Comparison of ENCODE assay signal across 1 cellular context in the genomic region with DNA sequence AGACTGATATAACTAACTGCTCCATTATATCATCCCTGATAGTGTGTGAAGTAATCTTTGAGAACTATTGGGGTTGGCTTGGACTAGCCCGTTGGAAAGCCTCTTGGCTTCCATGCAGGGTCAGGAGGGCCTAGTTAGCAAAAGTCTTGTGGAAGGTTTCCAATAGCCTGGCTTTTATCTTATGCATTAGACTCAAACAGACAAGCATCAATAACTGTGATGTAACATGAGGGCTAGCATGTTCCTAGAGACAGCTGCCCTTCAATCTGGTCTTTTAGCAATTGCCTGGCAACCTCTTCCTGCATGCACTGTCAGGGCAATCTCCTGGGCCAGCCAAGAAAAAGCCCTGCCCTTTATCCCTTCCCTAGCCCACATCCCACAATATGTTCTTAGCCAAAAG.
TF ChIP-seq lines count a peak whose summit lies in the region.

No MANE protein-coding gene starts in this region.

TF ChIP-seq in endothelial cell of umbilical vein, 7 proteins besides CTCF, POLR2A, EP300 and RAD21:
- TF ChIP-seq GATA2 (IDR thresholded peaks at IDR 0.05; ENCODE audit: insufficient read depth, insufficient read length, low read depth, low read length) (no peak), POLR2AphosphoS5 (IDR thresholded peaks at IDR 0.05; ENCODE audit: insufficient read depth, low read depth, low read length) (no peak), EZH2 (IDR thresholded peaks at IDR 0.05; ENCODE audit: borderline replicate concordance, low read depth, low read length, severe bottlenecking) (no peak), FOS (IDR thresholded peaks at IDR 0.05; ENCODE audit: borderline replicate concordance, insufficient read depth, low read length) (no peak)
- TF ChIP-seq, protein P1, sequence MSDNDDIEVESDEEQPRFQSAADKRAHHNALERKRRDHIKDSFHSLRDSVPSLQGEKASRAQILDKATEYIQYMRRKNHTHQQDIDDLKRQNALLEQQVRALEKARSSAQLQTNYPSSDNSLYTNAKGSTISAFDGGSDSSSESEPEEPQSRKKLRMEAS (IDR thresholded peaks at IDR 0.05; ENCODE audit: insufficient read depth, insufficient read length), result no peak
TF ChIP-seq in endothelial cell of umbilical vein: peak in this region for 0.
